10 cellular contexts compared by ENCODE assay signal in genomic region chr6:6586671-6587526, GRCh38. TPM values are rescaled to one million over a fixed set of nuclear protein-coding genes. Genes with fewer than 3 reads are reported as not detected.
DNase-seq lines count a peak whose midpoint lies in the region; ATAC-seq, FAIRE-seq and TF ChIP-seq lines count a peak whose summit lies in the region.
"Had no signal": no experiment of that assay in that cellular context is flagged by ENCODE, and none has a peak within 500 bp of the region (broad histone marks: within the 10 kb centered on the region; RNA-seq: fewer than 3 reads in every experiment).

No MANE protein-coding gene starts in this region.

- peaks cover 81% of the 10 kb centered on the region for H3K4me1 Mint-ChIP-seq in CD4-positive, alpha-beta T cell (ENCODE audit: low read depth)

- no peaks in the 10 kb centered on the region for H3K27me3 ChIP-seq in CD4-positive, alpha-beta T cell (ENCODE audit: control insufficient read depth, insufficient read depth, low read length)
- H3K27me3 ChIP-seq in Peyer's patch (no peaks in the 10 kb centered on the region), foreskin keratinocyte (no peaks in the 10 kb centered on the region)

- peak overlapping the region; percentile 54 for H3K4me3 Mint-ChIP-seq in CD4-positive, alpha-beta T cell

- H3K9me3 ChIP-seq in CD4-positive, alpha-beta T cell (ENCODE audit: control insufficient read depth, low read length), result no peaks in the 10 kb centered on the region
- H3K9me3 ChIP-seq in Peyer's patch (no peaks in the 10 kb centered on the region), kidney (ENCODE audit: control insufficient read depth in 1 of 2, low read length in 2 of 2) (no peaks in the 10 kb centered on the region)

- H3K4me1 ChIP-seq in Peyer's patch (peaks cover 0 to 15% (median 0%) of the 10 kb centered on the region in 4 donors), kidney (ENCODE audit: control insufficient read depth in 1 of 2, insufficient read depth in 1 of 2, low read depth in 1 of 2, low read length in 2 of 2) (peaks cover 0 to 5% of the 10 kb centered on the region in 2 donors), foreskin keratinocyte (no peaks in the 10 kb centered on the region)

- intact Hi-C loops in CD4-positive, alpha-beta T cell (cut with DNase I, micrococcal nuclease), result no loop called here
- intact Hi-C loops in kidney (cut with DNase I), result no loop called here

- peak; percentile 12 for ATAC-seq in CD4-positive, alpha-beta T cell (ENCODE audit: poor library complexity)
- ATAC-seq in GM19023 (IDR thresholded peaks at IDR 0.05; ENCODE audit: unreplicated experiment) (peak; percentile 47), HG02885 (IDR thresholded peaks at IDR 0.05; ENCODE audit: poor library complexity, unreplicated experiment) (peak; percentile 47), foreskin keratinocyte (no peak)

- no peaks in the 10 kb centered on the region for H3K27me3 Mint-ChIP-seq in CD4-positive, alpha-beta T cell

- no peak for TF ChIP-seq CTCF in CD4-positive, alpha-beta T cell (IDR thresholded peaks at IDR 0.05)
- no peak for TF ChIP-seq CTCF in Peyer's patch (IDR thresholded peaks at IDR 0.05)
- no peak for TF ChIP-seq CTCF in kidney (IDR thresholded peaks at IDR 0.05; ENCODE audit: borderline replicate concordance, extremely low read depth, insufficient read depth)
- TF ChIP-seq CTCF in foreskin keratinocyte (conservative IDR thresholded peaks at IDR 0.05), result no peak

- no peaks in the 10 kb centered on the region for H3K36me3 Mint-ChIP-seq in CD4-positive, alpha-beta T cell (ENCODE audit: low read depth)

- no peak for TF ChIP-seq POLR2A in Peyer's patch (IDR thresholded peaks at IDR 0.05)

- CTCF ChIA-PET in CD4-positive, alpha-beta T cell (lab: Charles Lee), result no interaction called here

- H3K4me3 ChIP-seq in Peyer's patch (peak overlapping the region in 2 of 4 donors; percentile 3 to 36), kidney (ENCODE audit: low read length in 2 of 2) (no peak overlapping the region)

- H3K36me3 ChIP-seq in Peyer's patch (no peaks in the 10 kb centered on the region), kidney (ENCODE audit: control insufficient read depth in 1 of 2, insufficient read depth in 2 of 2, low read length in 2 of 2) (no peaks in the 10 kb centered on the region)

- POLR2A ChIA-PET in CD4-positive, alpha-beta T cell (lab: Charles Lee), result interaction anchor here (0.6 to 5.6 kb wide), 3 partner anchors 26 to 1431 kb away, joined by 3 to 70 read pairs (median 3); no protein-coding TSS in a partner anchor

- H3K27ac Mint-ChIP-seq in CD4-positive, alpha-beta T cell, result peak overlapping the region; percentile 95

- H3K9me3 Mint-ChIP-seq in CD4-positive, alpha-beta T cell, result no peaks in the 10 kb centered on the region

- H3K27ac ChIP-seq in CD4-positive, alpha-beta T cell (ENCODE audit: low read depth, low read length), result no peak overlapping the region
- peak overlapping the region in 2 of 4 donors; percentile 67 to 84 for H3K27ac ChIP-seq in Peyer's patch
- no peak overlapping the region for H3K27ac ChIP-seq in kidney (ENCODE audit: low read depth in 2 of 2, low read length in 2 of 2)
- no peak overlapping the region for H3K27ac ChIP-seq in foreskin keratinocyte

- H3K9ac ChIP-seq in kidney (ENCODE audit: low read length in 2 of 2), result no peak overlapping the region

- no peak for DNase-seq in CD4-positive, alpha-beta T cell
- peak in 2 of 3 donors; percentile 80 to 83 for DNase-seq in Peyer's patch
- DNase-seq in kidney, result no peak
- DNase-seq in DMS153 treated with DMSO at 0.1 percent for 48 hours (lab: John Stamatoyannopoulos, UW; ENCODE audit: unreplicated experiment), result no peak
- DNase-seq in islet precursor cell, result no peak
- no peak for DNase-seq in foreskin keratinocyte
- DNase-seq: activated CD4-positive, alpha-beta T cell treated with anti-CD3 and anti-CD28 coated beads for 48 hours; NCI-H1048 had no signal

- no peak for FAIRE-seq in kidney (lab: Jason Lieb, UNC)

RNA-seq across cellular contexts. Expression of gene LY86, which starts 1.6 kb away (rescaled TPM):
- total RNA-seq in CD4-positive, alpha-beta T cell, result 1 to 10 TPM; 1.3 to 2.1 TPM
- 10 to 100 TPM in 1 of 4 donors, 1 to 10 TPM in 1, not detected in 2; 1.7 to 39.6 TPM for total RNA-seq in Peyer's patch
- 6.1 TPM for total RNA-seq in kidney
- 4.8 TPM for polyA plus RNA-seq in kidney (ENCODE audit: insufficient read depth, low read depth, low replicate concordance)
- total RNA-seq in foreskin keratinocyte, result not detected in 2 replicates
- not detected in 2 replicates for polyA plus RNA-seq in foreskin keratinocyte

Comparison
In these comparisons a context has a peak if more than half of its experiments do, and no peak if none do; other contexts are left out.
1. DNase-seq: peak in Peyer's patch (2 of 3); none in CD4-positive, alpha-beta T cell (0 of 10), kidney (single experiment), DMS153 treated with DMSO at 0.1 percent for 48 hours (single experiment), islet precursor cell (single experiment) and foreskin keratinocyte (0 of 2).